7 cellular contexts compared by ENCODE assay signal in genomic region chr11:114719562-114719961, GRCh38. TPM values are rescaled to one million over a fixed set of nuclear protein-coding genes. Genes with fewer than 3 reads are reported as not detected.
"Had no signal": no experiment of that assay in that cellular context is flagged by ENCODE, and none has a peak within 500 bp of the region (broad histone marks: within the 10 kb centered on the region; RNA-seq: fewer than 3 reads in every experiment).

No MANE protein-coding gene starts in this region.

- H3K9me3 Mint-ChIP-seq: IgD-negative memory B cell had no signal

- H3K27ac Mint-ChIP-seq: IgD-negative memory B cell had no signal

- DNase-seq: IMR-90 had no signal

- H3K27ac ChIP-seq: HL-60 had no signal

- ATAC-seq: HepG2, K562 had no signal

- H3K4me3 ChIP-seq: K562 had no signal

- H3K4me3 Mint-ChIP-seq: IgD-negative memory B cell had no signal

- H3K27me3 Mint-ChIP-seq: IgD-negative memory B cell had no signal

- H3K36me3 Mint-ChIP-seq: IgD-negative memory B cell had no signal

RNA-seq across cellular contexts. Expression of gene NXPE2, which starts 41.2 kb away (rescaled TPM):
- total RNA-seq: HepG2, HT-29, HT1080, IMR-90, K562 had no signal
